Comparison of ENCODE assay signal across 1 cellular context in the genomic region with DNA sequence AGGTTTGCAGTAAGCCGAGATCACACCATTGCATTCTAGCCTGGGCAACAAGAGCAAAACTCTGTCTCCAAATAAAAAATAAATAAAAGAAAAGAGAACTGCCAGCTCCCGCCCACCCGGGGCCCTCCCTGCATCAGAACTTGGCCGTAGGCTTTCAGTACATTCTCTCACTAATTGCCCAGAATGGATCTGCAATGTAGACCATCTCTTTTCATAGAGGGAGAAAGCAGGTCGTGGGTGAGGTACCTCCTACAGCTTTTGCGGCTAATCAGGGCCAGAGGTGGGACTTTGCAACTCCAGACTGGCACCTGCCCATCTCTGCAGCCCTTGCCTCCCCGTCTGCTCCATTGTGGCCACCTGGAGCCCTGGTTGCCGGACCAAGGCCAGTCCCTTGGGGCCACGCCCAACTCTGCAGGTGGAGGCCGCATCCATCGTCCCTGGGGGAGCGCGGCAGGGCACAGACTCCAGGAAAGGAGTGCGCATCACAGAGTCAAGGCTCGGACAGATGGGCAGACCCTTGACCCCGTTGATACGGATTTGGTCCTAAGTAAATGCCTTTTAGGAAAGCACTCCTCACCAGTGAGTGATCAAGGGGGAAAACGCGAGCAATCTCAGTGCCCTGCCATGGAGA.
TF ChIP-seq lines count a peak whose summit lies in the region.

No MANE protein-coding gene starts in this region.

TF ChIP-seq in WTC11, 78 proteins besides CTCF, POLR2A, EP300 and RAD21 (continued from another document):
- TF ChIP-seq, protein P1, sequence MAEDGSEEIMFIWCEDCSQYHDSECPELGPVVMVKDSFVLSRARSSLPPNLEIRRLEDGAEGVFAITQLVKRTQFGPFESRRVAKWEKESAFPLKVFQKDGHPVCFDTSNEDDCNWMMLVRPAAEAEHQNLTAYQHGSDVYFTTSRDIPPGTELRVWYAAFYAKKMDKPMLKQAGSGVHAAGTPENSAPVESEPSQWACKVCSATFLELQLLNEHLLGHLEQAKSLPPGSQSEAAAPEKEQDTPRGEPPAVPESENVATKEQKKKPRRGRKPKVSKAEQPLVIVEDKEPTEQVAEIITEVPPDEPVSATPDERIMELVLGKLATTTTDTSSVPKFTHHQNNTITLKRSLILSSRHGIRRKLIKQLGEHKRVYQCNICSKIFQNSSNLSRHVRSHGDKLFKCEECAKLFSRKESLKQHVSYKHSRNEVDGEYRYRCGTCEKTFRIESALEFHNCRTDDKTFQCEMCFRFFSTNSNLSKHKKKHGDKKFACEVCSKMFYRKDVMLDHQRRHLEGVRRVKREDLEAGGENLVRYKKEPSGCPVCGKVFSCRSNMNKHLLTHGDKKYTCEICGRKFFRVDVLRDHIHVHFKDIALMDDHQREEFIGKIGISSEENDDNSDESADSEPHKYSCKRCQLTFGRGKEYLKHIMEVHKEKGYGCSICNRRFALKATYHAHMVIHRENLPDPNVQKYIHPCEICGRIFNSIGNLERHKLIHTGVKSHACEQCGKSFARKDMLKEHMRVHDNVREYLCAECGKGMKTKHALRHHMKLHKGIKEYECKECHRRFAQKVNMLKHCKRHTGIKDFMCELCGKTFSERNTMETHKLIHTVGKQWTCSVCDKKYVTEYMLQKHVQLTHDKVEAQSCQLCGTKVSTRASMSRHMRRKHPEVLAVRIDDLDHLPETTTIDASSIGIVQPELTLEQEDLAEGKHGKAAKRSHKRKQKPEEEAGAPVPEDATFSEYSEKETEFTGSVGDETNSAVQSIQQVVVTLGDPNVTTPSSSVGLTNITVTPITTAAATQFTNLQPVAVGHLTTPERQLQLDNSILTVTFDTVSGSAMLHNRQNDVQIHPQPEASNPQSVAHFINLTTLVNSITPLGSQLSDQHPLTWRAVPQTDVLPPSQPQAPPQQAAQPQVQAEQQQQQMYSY (CRISPR knock-in tag; IDR thresholded peaks at IDR 0.05) = no peak
- TF ChIP-seq MLX (CRISPR knock-in tag; IDR thresholded peaks at IDR 0.05) (no peak), KAT7 (CRISPR knock-in tag; IDR thresholded peaks at IDR 0.05; ENCODE audit: borderline replicate concordance) (no peak), PRRX2 (CRISPR knock-in tag; IDR thresholded peaks at IDR 0.05) (no peak), AR (CRISPR knock-in tag; IDR thresholded peaks at IDR 0.05) (no peak), NFE2L1 (CRISPR knock-in tag; IDR thresholded peaks at IDR 0.05) (no peak), ZNF138 (CRISPR knock-in tag; conservative IDR thresholded peaks at IDR 0.05) (no peak), FOXP1 (CRISPR knock-in tag; IDR thresholded peaks at IDR 0.05; ENCODE audit: borderline replicate concordance) (no peak), ZNF671 (CRISPR knock-in tag; IDR thresholded peaks at IDR 0.05) (no peak), ZNF232 (CRISPR knock-in tag; IDR thresholded peaks at IDR 0.05) (no peak)
- TF ChIP-seq, protein P2, sequence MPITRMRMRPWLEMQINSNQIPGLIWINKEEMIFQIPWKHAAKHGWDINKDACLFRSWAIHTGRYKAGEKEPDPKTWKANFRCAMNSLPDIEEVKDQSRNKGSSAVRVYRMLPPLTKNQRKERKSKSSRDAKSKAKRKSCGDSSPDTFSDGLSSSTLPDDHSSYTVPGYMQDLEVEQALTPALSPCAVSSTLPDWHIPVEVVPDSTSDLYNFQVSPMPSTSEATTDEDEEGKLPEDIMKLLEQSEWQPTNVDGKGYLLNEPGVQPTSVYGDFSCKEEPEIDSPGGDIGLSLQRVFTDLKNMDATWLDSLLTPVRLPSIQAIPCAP (CRISPR knock-in tag; IDR thresholded peaks at IDR 0.05) = no peak
- TF ChIP-seq, protein P3, sequence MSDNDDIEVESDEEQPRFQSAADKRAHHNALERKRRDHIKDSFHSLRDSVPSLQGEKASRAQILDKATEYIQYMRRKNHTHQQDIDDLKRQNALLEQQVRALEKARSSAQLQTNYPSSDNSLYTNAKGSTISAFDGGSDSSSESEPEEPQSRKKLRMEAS (CRISPR knock-in tag; IDR thresholded peaks at IDR 0.05) = no peak
- TF ChIP-seq, protein P4, sequence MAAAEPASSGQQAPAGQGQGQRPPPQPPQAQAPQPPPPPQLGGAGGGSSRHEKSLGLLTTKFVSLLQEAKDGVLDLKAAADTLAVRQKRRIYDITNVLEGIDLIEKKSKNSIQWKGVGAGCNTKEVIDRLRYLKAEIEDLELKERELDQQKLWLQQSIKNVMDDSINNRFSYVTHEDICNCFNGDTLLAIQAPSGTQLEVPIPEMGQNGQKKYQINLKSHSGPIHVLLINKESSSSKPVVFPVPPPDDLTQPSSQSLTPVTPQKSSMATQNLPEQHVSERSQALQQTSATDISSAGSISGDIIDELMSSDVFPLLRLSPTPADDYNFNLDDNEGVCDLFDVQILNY (CRISPR knock-in tag; IDR thresholded peaks at IDR 0.05) = no peak
